In the genomic region with DNA sequence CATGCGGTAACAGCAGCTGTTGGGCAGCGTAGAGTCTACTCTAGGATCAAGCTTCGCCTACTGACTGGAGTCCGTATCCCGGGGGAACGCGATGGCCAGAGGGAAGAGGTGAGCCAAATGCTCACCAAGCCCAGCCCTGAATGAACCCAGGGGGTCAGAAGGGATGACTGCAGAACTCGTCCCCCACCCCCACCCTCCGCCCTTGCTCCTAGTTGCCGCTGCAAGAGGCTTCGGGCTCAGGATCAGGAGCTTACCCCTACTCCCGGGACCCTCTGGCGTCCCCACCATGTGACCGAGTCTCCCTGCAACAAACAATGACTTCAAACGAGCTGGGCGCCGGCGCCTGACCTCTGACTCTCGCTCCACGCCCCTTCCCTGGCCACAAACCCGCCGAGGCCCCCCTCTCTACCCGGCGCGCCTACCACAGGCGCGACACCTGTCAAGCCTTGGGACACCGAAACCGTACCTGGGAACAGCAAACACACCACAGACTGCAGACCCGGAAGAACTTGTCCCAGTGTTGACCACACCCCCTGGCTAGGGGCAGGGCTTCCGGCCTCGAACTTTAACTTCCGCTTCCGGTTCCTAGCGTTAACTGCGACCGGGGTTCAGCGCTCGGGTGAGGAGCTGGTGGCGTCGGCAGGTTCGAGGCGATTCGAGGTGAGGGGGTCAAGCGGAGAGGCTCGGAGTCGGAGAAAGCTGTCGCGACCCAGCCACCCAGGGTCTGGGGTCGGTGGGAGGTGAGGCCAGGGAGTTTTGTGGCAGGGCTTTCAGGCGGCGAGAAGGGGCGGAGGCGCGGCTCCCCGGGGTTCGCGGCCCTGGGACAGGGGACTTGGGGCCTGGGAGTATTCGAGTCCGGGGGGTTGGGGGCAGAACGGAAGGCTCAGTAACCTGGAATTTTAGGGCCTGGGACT, we compare ENCODE assay signal across 1 cellular context.
TF ChIP-seq lines count a peak whose summit lies in the region.

UBL5 (plus strand) TSS at position 594 of the 914 bp plus-strand sequence. CDS start 420 bp downstream, outside the sequence.

TF ChIP-seq in HepG2, 621 proteins besides CTCF, POLR2A, EP300 and RAD21 (continued from another document and continues in another):
- TF ChIP-seq AHDC1 (CRISPR knock-in tag; IDR thresholded peaks at IDR 0.05; ENCODE audit: borderline replicate concordance), result 0 out of 2 replicates have a peak, but pooled peaks have one; percentile 41
- TF ChIP-seq ZNF235 (CRISPR knock-in tag; IDR thresholded peaks at IDR 0.05; ENCODE audit: borderline replicate concordance), result no peak
- 0 out of 2 replicates have a peak, but pooled peaks have one; percentile 49 for TF ChIP-seq ZSCAN31 (CRISPR knock-in tag; IDR thresholded peaks at IDR 0.05; ENCODE audit: low read depth)
- peak; percentile 25; the same call in 1 of the 2 replicates for TF ChIP-seq ARNT2 (CRISPR knock-in tag; IDR thresholded peaks at IDR 0.05; ENCODE audit: low read depth)
- no peak for TF ChIP-seq ZBTB34 (CRISPR knock-in tag; IDR thresholded peaks at IDR 0.05)
- TF ChIP-seq ZNF468 (CRISPR knock-in tag; IDR thresholded peaks at IDR 0.05), result no peak
- peak; percentile 45 for TF ChIP-seq TEAD3 (CRISPR knock-in tag; optimal IDR thresholded peaks at IDR 0.05; ENCODE audit: borderline replicate concordance)
- peak; percentile 83 for TF ChIP-seq ZNF580 (CRISPR knock-in tag; IDR thresholded peaks at IDR 0.05; ENCODE audit: borderline replicate concordance, low read depth)
- TF ChIP-seq E2F1 (CRISPR knock-in tag; IDR thresholded peaks at IDR 0.05), result peak; percentile 50; the same call in 1 of the 2 replicates
- no peak for TF ChIP-seq YY1 (IDR thresholded peaks at IDR 0.05; ENCODE audit: insufficient read depth, insufficient replicate concordance, low read depth, low read length)
- TF ChIP-seq ZNF570 (CRISPR knock-in tag; IDR thresholded peaks at IDR 0.05; ENCODE audit: borderline replicate concordance), result no peak
- no peak for TF ChIP-seq ZNF674 (CRISPR knock-in tag; IDR thresholded peaks at IDR 0.05; ENCODE audit: low read depth)
- peak; percentile 57; the same call in 1 of the 2 replicates for TF ChIP-seq MXD1 (CRISPR knock-in tag; IDR thresholded peaks at IDR 0.05)
- TF ChIP-seq IRF2 (CRISPR knock-in tag; IDR thresholded peaks at IDR 0.05), result peak; percentile 91
- no peak for TF ChIP-seq HNF1A (IDR thresholded peaks at IDR 0.05; ENCODE audit: low read depth)
- no peak; the same call in 1 of the 2 replicates for TF ChIP-seq HNF1A (CRISPR knock-in tag; IDR thresholded peaks at IDR 0.05; ENCODE audit: borderline replicate concordance)
- TF ChIP-seq ZNF556 (CRISPR knock-in tag; IDR thresholded peaks at IDR 0.05; ENCODE audit: borderline replicate concordance), result peak; percentile 62; the same call in 1 of the 2 replicates
- TF ChIP-seq POLR2G (IDR thresholded peaks at IDR 0.05; ENCODE audit: low read depth, low read length), result peak; percentile 94
- 0 out of 2 replicates have a peak, but pooled peaks have one; percentile 78 for TF ChIP-seq FOXO4 (CRISPR knock-in tag; conservative IDR thresholded peaks at IDR 0.05)
- TF ChIP-seq BHLHE40 (IDR thresholded peaks at IDR 0.05; ENCODE audit: low read length), result no peak
- TF ChIP-seq PHF20 (CRISPR knock-in tag; IDR thresholded peaks at IDR 0.05), result peak; percentile 95
- TF ChIP-seq ATF7 (IDR thresholded peaks at IDR 0.05), result no peak
- 0 out of 2 replicates have a peak, but pooled peaks have one; percentile 13 for TF ChIP-seq ATF7 (CRISPR knock-in tag; IDR thresholded peaks at IDR 0.05)
- TF ChIP-seq, protein P1, sequence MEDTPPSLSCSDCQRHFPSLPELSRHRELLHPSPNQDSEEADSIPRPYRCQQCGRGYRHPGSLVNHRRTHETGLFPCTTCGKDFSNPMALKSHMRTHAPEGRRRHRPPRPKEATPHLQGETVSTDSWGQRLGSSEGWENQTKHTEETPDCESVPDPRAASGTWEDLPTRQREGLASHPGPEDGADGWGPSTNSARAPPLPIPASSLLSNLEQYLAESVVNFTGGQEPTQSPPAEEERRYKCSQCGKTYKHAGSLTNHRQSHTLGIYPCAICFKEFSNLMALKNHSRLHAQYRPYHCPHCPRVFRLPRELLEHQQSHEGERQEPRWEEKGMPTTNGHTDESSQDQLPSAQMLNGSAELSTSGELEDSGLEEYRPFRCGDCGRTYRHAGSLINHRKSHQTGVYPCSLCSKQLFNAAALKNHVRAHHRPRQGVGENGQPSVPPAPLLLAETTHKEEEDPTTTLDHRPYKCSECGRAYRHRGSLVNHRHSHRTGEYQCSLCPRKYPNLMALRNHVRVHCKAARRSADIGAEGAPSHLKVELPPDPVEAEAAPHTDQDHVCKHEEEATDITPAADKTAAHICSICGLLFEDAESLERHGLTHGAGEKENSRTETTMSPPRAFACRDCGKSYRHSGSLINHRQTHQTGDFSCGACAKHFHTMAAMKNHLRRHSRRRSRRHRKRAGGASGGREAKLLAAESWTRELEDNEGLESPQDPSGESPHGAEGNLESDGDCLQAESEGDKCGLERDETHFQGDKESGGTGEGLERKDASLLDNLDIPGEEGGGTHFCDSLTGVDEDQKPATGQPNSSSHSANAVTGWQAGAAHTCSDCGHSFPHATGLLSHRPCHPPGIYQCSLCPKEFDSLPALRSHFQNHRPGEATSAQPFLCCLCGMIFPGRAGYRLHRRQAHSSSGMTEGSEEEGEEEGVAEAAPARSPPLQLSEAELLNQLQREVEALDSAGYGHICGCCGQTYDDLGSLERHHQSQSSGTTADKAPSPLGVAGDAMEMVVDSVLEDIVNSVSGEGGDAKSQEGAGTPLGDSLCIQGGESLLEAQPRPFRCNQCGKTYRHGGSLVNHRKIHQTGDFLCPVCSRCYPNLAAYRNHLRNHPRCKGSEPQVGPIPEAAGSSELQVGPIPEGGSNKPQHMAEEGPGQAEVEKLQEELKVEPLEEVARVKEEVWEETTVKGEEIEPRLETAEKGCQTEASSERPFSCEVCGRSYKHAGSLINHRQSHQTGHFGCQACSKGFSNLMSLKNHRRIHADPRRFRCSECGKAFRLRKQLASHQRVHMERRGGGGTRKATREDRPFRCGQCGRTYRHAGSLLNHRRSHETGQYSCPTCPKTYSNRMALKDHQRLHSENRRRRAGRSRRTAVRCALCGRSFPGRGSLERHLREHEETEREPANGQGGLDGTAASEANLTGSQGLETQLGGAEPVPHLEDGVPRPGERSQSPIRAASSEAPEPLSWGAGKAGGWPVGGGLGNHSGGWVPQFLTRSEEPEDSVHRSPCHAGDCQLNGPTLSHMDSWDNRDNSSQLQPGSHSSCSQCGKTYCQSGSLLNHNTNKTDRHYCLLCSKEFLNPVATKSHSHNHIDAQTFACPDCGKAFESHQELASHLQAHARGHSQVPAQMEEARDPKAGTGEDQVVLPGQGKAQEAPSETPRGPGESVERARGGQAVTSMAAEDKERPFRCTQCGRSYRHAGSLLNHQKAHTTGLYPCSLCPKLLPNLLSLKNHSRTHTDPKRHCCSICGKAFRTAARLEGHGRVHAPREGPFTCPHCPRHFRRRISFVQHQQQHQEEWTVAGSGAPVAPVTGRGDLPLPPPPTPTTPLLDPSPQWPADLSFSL (CRISPR knock-in tag; IDR thresholded peaks at IDR 0.05), result no peak
